ENCODE assay signal across 21 cellular contexts in genomic region chr4:58553031-58553430, GRCh38.
"Had no signal": no experiment of that assay in that cellular context is flagged by ENCODE, and none has a peak within 500 bp of the region (broad histone marks: within the 10 kb centered on the region; RNA-seq: fewer than 3 reads in every experiment).

No MANE protein-coding gene starts in this region.

- FAIRE-seq: frontal cortex, keratinocyte had no signal

- H3K36me3 Mint-ChIP-seq: naive thymus-derived CD8-positive, alpha-beta T cell; stimulated activated naive B cell treated with anti-CD40 and anti-IgM and Interleukin-4, amounts not matched to agents 10 μg/mL and 1 μg/mL and 100 μg/mL, for 72 hours had no signal

- H3K36me3 ChIP-seq: ovary, sigmoid colon, spleen, thoracic aorta, tibial nerve, vagina had no signal

- H3K9me3 ChIP-seq: ovary, psoas muscle, sigmoid colon, thoracic aorta, tibial nerve, vagina had no signal

- H3K4me1 Mint-ChIP-seq: naive thymus-derived CD8-positive, alpha-beta T cell; stimulated activated naive B cell treated with anti-CD40 and anti-IgM and Interleukin-4, amounts not matched to agents 10 μg/mL and 1 μg/mL and 100 μg/mL, for 72 hours had no signal

- H3K4me3 Mint-ChIP-seq: effector memory CD8-positive, alpha-beta T cell; naive thymus-derived CD8-positive, alpha-beta T cell; stimulated activated naive B cell treated with anti-CD40 and anti-IgM and Interleukin-4, amounts not matched to agents 10 μg/mL and 1 μg/mL and 100 μg/mL, for 72 hours; stimulated activated naive CD8-positive, alpha-beta T cell treated with anti-CD3 and anti-CD28 coated beads, Interleukin-15, Interleukin-2, amounts not matched to agents 100 ng/mL and 50 ng/mL, for 24 hours had no signal

- ATAC-seq: effector memory CD8-positive, alpha-beta T cell; left lobe of liver; naive thymus-derived CD8-positive, alpha-beta T cell; psoas muscle; right cardiac atrium; stimulated activated naive B cell treated with anti-CD40 and anti-IgM and Interleukin-4, amounts not matched to agents 10 μg/mL and 1 μg/mL and 100 μg/mL, for 72 hours had no signal

- H3K27me3 ChIP-seq: ovary, sigmoid colon, spleen, tibial nerve, vagina had no signal

- H3K27ac Mint-ChIP-seq: effector memory CD8-positive, alpha-beta T cell; naive thymus-derived CD8-positive, alpha-beta T cell; stimulated activated naive B cell treated with anti-CD40 and anti-IgM and Interleukin-4, amounts not matched to agents 10 μg/mL and 1 μg/mL and 100 μg/mL, for 72 hours; stimulated activated naive CD8-positive, alpha-beta T cell treated with anti-CD3 and anti-CD28 coated beads, Interleukin-15, Interleukin-2, amounts not matched to agents 100 ng/mL and 50 ng/mL, for 24 hours had no signal

- H3K4me3 ChIP-seq: ovary, psoas muscle, sigmoid colon, spleen, thoracic aorta, tibial nerve, vagina had no signal

- H3K27ac ChIP-seq: ovary, psoas muscle, sigmoid colon, spleen, thoracic aorta, tibial nerve, vagina had no signal

- H3K27me3 Mint-ChIP-seq: effector memory CD8-positive, alpha-beta T cell; naive thymus-derived CD8-positive, alpha-beta T cell; stimulated activated naive B cell treated with anti-CD40 and anti-IgM and Interleukin-4, amounts not matched to agents 10 μg/mL and 1 μg/mL and 100 μg/mL, for 72 hours; stimulated activated naive CD8-positive, alpha-beta T cell treated with anti-CD3 and anti-CD28 coated beads, Interleukin-15, Interleukin-2, amounts not matched to agents 100 ng/mL and 50 ng/mL, for 24 hours had no signal

- H3K4me1 ChIP-seq: psoas muscle, sigmoid colon, spleen, tibial nerve, vagina had no signal

- DNase-seq: cortex of kidney; effector memory CD8-positive, alpha-beta T cell; hypothalamus; naive thymus-derived CD8-positive, alpha-beta T cell; occipital lobe; ovary; posterior cingulate gyrus; psoas muscle; right cardiac atrium; sigmoid colon; spleen; stimulated activated CD4-positive, alpha-beta T cell treated with anti-CD3 and anti-CD28 coated beads, Interleukin-15, amount 100 ng/mL, for 24 hours; stimulated activated CD4-positive, alpha-beta T cell treated with anti-CD3 and anti-CD28 coated beads, Interleukin-2, amount 100 ng/mL, for 48 hours; stimulated activated naive B cell treated with anti-CD40 and anti-IgM and Interleukin-4, amounts not matched to agents 10 μg/mL and 1 μg/mL and 100 μg/mL, for 72 hours had no signal
